ENCODE assay signal across 12 cellular contexts in genomic region chr12:29616664-29617409, GRCh38.
A peak's percentile ranks its signal among the peaks of the same experiment; 100 is the strongest.
DNase-seq lines count a peak whose midpoint lies in the region; ATAC-seq and TF ChIP-seq lines count a peak whose summit lies in the region.
"Had no signal": no experiment of that assay in that cellular context is flagged by ENCODE, and none has a peak within 500 bp of the region (broad histone marks: within the 10 kb centered on the region; RNA-seq: fewer than 3 reads in every experiment).

No MANE protein-coding gene starts in this region.

- peak; percentile 79 for ATAC-seq in activated naive CD8-positive, alpha-beta T cell treated with anti-CD3 and anti-CD28 coated beads, Interleukin-2, amount 50 U/mL, for 24 hours
- ATAC-seq in activated CD8-positive, alpha-beta T cell treated with anti-CD3 and anti-CD28 coated beads for 36 hours: no peak
- ATAC-seq in GM18502 (IDR thresholded peaks at IDR 0.05; ENCODE audit: poor library complexity, unreplicated experiment): no peak

- intact Hi-C loops in activated CD8-positive, alpha-beta T cell treated with anti-CD3 and anti-CD28 coated beads for 36 hours (cut with micrococcal nuclease): no loop called here

- POLR2A ChIA-PET in activated CD8-positive, alpha-beta T cell treated with anti-CD3 and anti-CD28 coated beads for 36 hours (lab: Charles Lee): no interaction called here

- H3K4me3 Mint-ChIP-seq in activated naive CD8-positive, alpha-beta T cell treated with anti-CD3 and anti-CD28 coated beads, Interleukin-2, amount 50 U/mL, for 24 hours: no peak overlapping the region
- no peak overlapping the region for H3K4me3 Mint-ChIP-seq in activated naive CD8-positive, alpha-beta T cell treated with anti-CD3 and anti-CD28 coated beads for 36 hours
- H3K4me3 Mint-ChIP-seq in activated CD8-positive, alpha-beta T cell treated with anti-CD3 and anti-CD28 coated beads for 36 hours: no peak overlapping the region
- H3K4me3 Mint-ChIP-seq: IgD-negative memory B cell had no signal

- CTCF ChIA-PET in activated CD8-positive, alpha-beta T cell treated with anti-CD3 and anti-CD28 coated beads for 36 hours (lab: Charles Lee): no interaction called here

- no peaks in the 10 kb centered on the region for H3K9me3 Mint-ChIP-seq in activated naive CD8-positive, alpha-beta T cell treated with anti-CD3 and anti-CD28 coated beads, Interleukin-2, amount 50 U/mL, for 24 hours
- H3K9me3 Mint-ChIP-seq in activated naive CD8-positive, alpha-beta T cell treated with anti-CD3 and anti-CD28 coated beads for 36 hours: no peaks in the 10 kb centered on the region
- H3K9me3 Mint-ChIP-seq in activated CD8-positive, alpha-beta T cell treated with anti-CD3 and anti-CD28 coated beads for 36 hours: no peaks in the 10 kb centered on the region
- H3K9me3 Mint-ChIP-seq: IgD-negative memory B cell had no signal

- peaks cover 2% of the 10 kb centered on the region for H3K4me1 Mint-ChIP-seq in activated naive CD8-positive, alpha-beta T cell treated with anti-CD3 and anti-CD28 coated beads, Interleukin-2, amount 50 U/mL, for 24 hours
- H3K4me1 Mint-ChIP-seq in activated naive CD8-positive, alpha-beta T cell treated with anti-CD3 and anti-CD28 coated beads for 36 hours: no peaks in the 10 kb centered on the region
- no peaks in the 10 kb centered on the region for H3K4me1 Mint-ChIP-seq in activated CD8-positive, alpha-beta T cell treated with anti-CD3 and anti-CD28 coated beads for 36 hours (ENCODE audit: low read depth)
- H3K4me1 Mint-ChIP-seq: IgD-negative memory B cell had no signal

- no peaks in the 10 kb centered on the region for H3K36me3 Mint-ChIP-seq in activated naive CD8-positive, alpha-beta T cell treated with anti-CD3 and anti-CD28 coated beads, Interleukin-2, amount 50 U/mL, for 24 hours (ENCODE audit: low read depth)
- no peaks in the 10 kb centered on the region for H3K36me3 Mint-ChIP-seq in activated naive CD8-positive, alpha-beta T cell treated with anti-CD3 and anti-CD28 coated beads for 36 hours
- H3K36me3 Mint-ChIP-seq in activated CD8-positive, alpha-beta T cell treated with anti-CD3 and anti-CD28 coated beads for 36 hours (ENCODE audit: low read depth): no peaks in the 10 kb centered on the region
- H3K36me3 Mint-ChIP-seq: IgD-negative memory B cell had no signal

- TF ChIP-seq CTCF in activated CD8-positive, alpha-beta T cell treated with anti-CD3 and anti-CD28 coated beads for 36 hours (IDR thresholded peaks at IDR 0.05): no peak

- peak overlapping the region; percentile 50 for H3K27ac ChIP-seq in temporal lobe (ENCODE audit: low read depth, low read length)
- H3K27ac ChIP-seq: coronary artery, PC-9 had no signal

- peaks cover 2% of the 10 kb centered on the region for H3K27me3 Mint-ChIP-seq in activated naive CD8-positive, alpha-beta T cell treated with anti-CD3 and anti-CD28 coated beads, Interleukin-2, amount 50 U/mL, for 24 hours
- H3K27me3 Mint-ChIP-seq in activated naive CD8-positive, alpha-beta T cell treated with anti-CD3 and anti-CD28 coated beads for 36 hours: peaks cover 7% of the 10 kb centered on the region
- H3K27me3 Mint-ChIP-seq in activated CD8-positive, alpha-beta T cell treated with anti-CD3 and anti-CD28 coated beads for 36 hours: peaks cover 5% of the 10 kb centered on the region

- DNase-seq in activated naive CD8-positive, alpha-beta T cell treated with anti-CD3 and anti-CD28 coated beads, Interleukin-2, amount 50 U/mL, for 24 hours: no peak
- DNase-seq in activated naive CD8-positive, alpha-beta T cell treated with anti-CD3 and anti-CD28 coated beads for 36 hours: no peak
- peak; percentile 85 for DNase-seq in amniotic epithelial cell (ENCODE audit: low read depth)
- DNase-seq in foreskin melanocyte: peak; percentile 24
- no peak for DNase-seq in activated CD8-positive, alpha-beta T cell treated with anti-CD3 and anti-CD28 coated beads for 36 hours
- no peak for DNase-seq in NCI-H1105 treated with DMSO at 0.1 percent for 48 hours (lab: John Stamatoyannopoulos, UW)
- DNase-seq: hippocampal formation, PC-9 had no signal

- peak overlapping the region; percentile 34 for H3K27ac Mint-ChIP-seq in activated naive CD8-positive, alpha-beta T cell treated with anti-CD3 and anti-CD28 coated beads, Interleukin-2, amount 50 U/mL, for 24 hours
- H3K27ac Mint-ChIP-seq in activated naive CD8-positive, alpha-beta T cell treated with anti-CD3 and anti-CD28 coated beads for 36 hours: no peak overlapping the region
- no peak overlapping the region for H3K27ac Mint-ChIP-seq in activated CD8-positive, alpha-beta T cell treated with anti-CD3 and anti-CD28 coated beads for 36 hours
- H3K27ac Mint-ChIP-seq: IgD-negative memory B cell had no signal

Comparison
In these comparisons a context has a peak if more than half of its experiments do, and no peak if none do; other contexts are left out.
1. DNase-seq: peak in amniotic epithelial cell (single experiment) and foreskin melanocyte (single experiment); none in activated naive CD8-positive, alpha-beta T cell treated with anti-CD3 and anti-CD28 coated beads, Interleukin-2, amount 50 U/mL, for 24 hours (single experiment), activated naive CD8-positive, alpha-beta T cell treated with anti-CD3 and anti-CD28 coated beads for 36 hours (single experiment), activated CD8-positive, alpha-beta T cell treated with anti-CD3 and anti-CD28 coated beads for 36 hours (single experiment) and NCI-H1105 treated with DMSO at 0.1 percent for 48 hours (single experiment).